ENCODE assay signal across 8 cellular contexts in the genomic region with DNA sequence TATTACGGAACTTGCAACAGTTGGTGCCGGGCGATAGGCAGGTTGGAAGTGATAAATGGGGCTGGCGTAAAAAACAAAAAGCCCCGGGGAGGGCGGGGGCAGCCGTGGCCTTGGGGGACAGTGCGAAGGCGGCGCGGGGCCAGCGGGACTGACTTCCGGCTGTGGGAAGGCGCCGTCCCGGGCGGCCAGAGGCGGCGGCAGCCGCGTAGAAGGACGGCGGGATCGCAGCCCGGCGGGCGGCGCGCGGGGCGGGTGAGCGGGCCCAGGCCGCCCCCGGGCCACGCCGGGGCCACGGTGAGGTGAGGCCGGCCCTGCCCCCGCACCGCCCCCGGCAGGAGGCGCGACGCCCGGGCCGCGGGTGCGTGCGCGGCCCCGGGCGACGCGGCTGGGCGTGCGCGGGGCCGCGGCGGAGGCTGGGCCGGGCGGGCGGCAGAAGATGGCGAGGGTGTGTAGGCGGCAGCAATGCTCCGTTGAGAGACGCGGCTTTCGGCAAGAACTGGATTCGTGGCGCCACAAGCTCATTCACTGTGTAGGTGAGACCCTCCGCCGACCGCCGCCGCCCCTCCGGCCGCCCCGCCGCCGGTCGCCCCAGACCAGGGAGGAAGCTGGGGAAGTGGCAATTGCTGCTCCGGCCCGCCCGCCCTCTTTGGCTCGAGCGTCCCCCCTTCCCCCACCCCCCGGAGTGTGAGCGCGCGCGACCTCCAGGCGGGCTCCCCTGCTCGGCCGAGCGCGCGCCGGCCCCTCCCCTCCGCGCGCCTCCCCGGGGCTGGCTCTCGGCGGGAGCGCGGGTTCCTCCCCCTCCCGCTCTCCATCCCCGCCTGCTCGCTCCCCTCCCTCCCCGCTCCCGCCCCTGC. TPM values are rescaled to one million over a fixed set of nuclear protein-coding genes. Genes with fewer than 3 reads are reported as not detected.
A peak's percentile ranks its signal among the peaks of the same experiment; 100 is the strongest.
DNase-seq lines count a peak whose midpoint lies in the region; ATAC-seq and TF ChIP-seq lines count a peak whose summit lies in the region.

LCOR (plus strand) TSS at position 432 of the 854 bp plus-strand sequence. CDS start 116,760 bp downstream, outside the sequence.

- peak; percentile 92 for DNase-seq in D341Med (ENCODE audit: low spot score)
- no peak for DNase-seq in Panc1 (ENCODE audit: low read depth, low spot score)
- peak; percentile 93 for DNase-seq in activated T-cell treated with anti-CD3 and anti-CD28 coated beads, Interleukin-2, amount 50 U/mL, for 24 hours
- peak; percentile 53 to 61 for DNase-seq in stimulated activated CD8-positive, alpha-beta memory T cell treated with anti-CD3 and anti-CD28 coated beads, Interleukin-7, amount 100 ng/mL, for 1 hour (ENCODE audit: low read depth in 2 of 2)

- H3K9me3 ChIP-seq in HUES64 (ENCODE audit: insufficient read depth, low read depth, low read length) (no peaks in the 10 kb centered on the region), Panc1 (ENCODE audit: control insufficient read depth, insufficient read depth, low read depth, low read length) (no peaks in the 10 kb centered on the region), esophagus (ENCODE audit: control insufficient read depth in 2 of 2, insufficient read depth in 1 of 2, low read depth in 1 of 2, low read length in 1 of 2) (no peaks in the 10 kb centered on the region), muscle layer of colon (ENCODE audit: low read length) (no peaks in the 10 kb centered on the region)

- POLR2A ChIA-PET in Panc1 (lab: Charles Lee) = no interaction called here

- peak within 1 kb of the TSS; percentile 85 for H3K4me3 Mint-ChIP-seq in activated T-cell treated with anti-CD3 and anti-CD28 coated beads, Interleukin-2, amount 50 U/mL, for 24 hours

- H3K4me3 ChIP-seq in HUES64 (ENCODE audit: low read length) (peak within 1 kb of the TSS; percentile 83), Panc1 (ENCODE audit: low read depth in 2 of 2, low read length in 2 of 2) (peak within 1 kb of the TSS; percentile 76 to 91), esophagus (ENCODE audit: low read depth in 1 of 2, low read length in 2 of 2) (peak within 1 kb of the TSS; percentile 93 to 95), muscle layer of colon (ENCODE audit: low read depth in 1 of 2, low read length in 2 of 2) (peak within 1 kb of the TSS; percentile 72 to 91)

- TF ChIP-seq CTCF in Panc1 (IDR thresholded peaks at IDR 0.05) = no peak

- in situ Hi-C loops in Panc1 (cut with HindIII; ENCODE audit: low pct_unique_long_range_greater_than_20kb, low sequenced_read_pairs) = no loop called here

- no peaks in the 10 kb centered on the region for H3K27me3 Mint-ChIP-seq in activated T-cell treated with anti-CD3 and anti-CD28 coated beads, Interleukin-2, amount 50 U/mL, for 24 hours

- H3K4me1 ChIP-seq in HUES64 (ENCODE audit: insufficient read depth, low read length) (peaks cover 20% of the 10 kb centered on the region; the same call in 1 of the 2 replicates), Panc1 (ENCODE audit: control insufficient read depth, insufficient read depth, low read length) (peaks cover 37% of the 10 kb centered on the region), esophagus (ENCODE audit: control insufficient read depth in 2 of 2, insufficient read depth in 2 of 2, low read length in 1 of 2) (peaks cover 0 to 2% of the 10 kb centered on the region in 2 donors), muscle layer of colon (ENCODE audit: insufficient read depth, low read length) (peaks cover 36% of the 10 kb centered on the region)

- H3K9ac ChIP-seq in HUES64 (ENCODE audit: low read depth, low read length) (peak within 1 kb of the TSS; percentile 85), muscle layer of colon (ENCODE audit: low read length) (peak within 1 kb of the TSS; percentile 68)

- peaks cover 20% of the 10 kb centered on the region for H3K36me3 Mint-ChIP-seq in activated T-cell treated with anti-CD3 and anti-CD28 coated beads, Interleukin-2, amount 50 U/mL, for 24 hours (ENCODE audit: low read depth)

- intact Hi-C loops in Panc1 (cut with micrococcal nuclease; ENCODE audit: unreplicated experiment) = loop anchor here (2.0 kb wide), 3 partner anchors 67 to 435 kb away; no protein-coding TSS in a partner anchor

- no peaks in the 10 kb centered on the region for H3K9me3 Mint-ChIP-seq in activated T-cell treated with anti-CD3 and anti-CD28 coated beads, Interleukin-2, amount 50 U/mL, for 24 hours

- WGBS in HUES64 = under 1% methylated on average over 111 of the region's 112 CpGs
- 0 to 1% methylated on average over 28 to 112 of the region's 112 CpGs for WGBS in esophagus, 2 donors

- H3K27ac Mint-ChIP-seq in activated T-cell treated with anti-CD3 and anti-CD28 coated beads, Interleukin-2, amount 50 U/mL, for 24 hours = peak within 1 kb of the TSS; percentile 94

- H3K27me3 ChIP-seq in HUES64 (ENCODE audit: insufficient read depth, low read length) = no peaks in the 10 kb centered on the region; the same call in 1 of the 2 replicates
- no peaks in the 10 kb centered on the region for H3K27me3 ChIP-seq in Panc1 (ENCODE audit: control insufficient read depth, insufficient read depth, low read length)
- H3K27me3 ChIP-seq in esophagus (ENCODE audit: control insufficient read depth in 1 of 2, insufficient read depth in 2 of 2, low read length in 2 of 2) = no peaks in the 10 kb centered on the region
- H3K27me3 ChIP-seq in muscle layer of colon (ENCODE audit: control insufficient read depth in 1 of 2, insufficient read depth in 2 of 2, low read length in 2 of 2) = no peaks in the 10 kb centered on the region

- H3K36me3 ChIP-seq in HUES64 (ENCODE audit: insufficient read depth, low read length) (no peaks in the 10 kb centered on the region), Panc1 (ENCODE audit: control insufficient read depth, insufficient read depth, low read length) (no peaks in the 10 kb centered on the region), esophagus (ENCODE audit: control insufficient read depth in 2 of 2, insufficient read depth in 2 of 2, low read length in 1 of 2) (no peaks in the 10 kb centered on the region), muscle layer of colon (ENCODE audit: insufficient read depth, low read length) (no peaks in the 10 kb centered on the region)

- ATAC-seq in GM21390 (IDR thresholded peaks at IDR 0.05; ENCODE audit: unreplicated experiment) (peak; percentile 56), Panc1 (peak; percentile 89)

- no TSS peak for BruUV-seq in Panc1 (replicated peaks; lab: Mats Ljungman, UMichigan)

- CTCF ChIA-PET in Panc1 (lab: Charles Lee) = no interaction called here

- peaks cover 50% of the 10 kb centered on the region for H3K4me1 Mint-ChIP-seq in activated T-cell treated with anti-CD3 and anti-CD28 coated beads, Interleukin-2, amount 50 U/mL, for 24 hours (ENCODE audit: low read depth)

- H3K27ac ChIP-seq in HUES64 (ENCODE audit: low read depth, low read length) = peak within 1 kb of the TSS; percentile 97; the same call in 1 of the 2 replicates
- H3K27ac ChIP-seq in Panc1 (ENCODE audit: low read length) = peak within 1 kb of the TSS; percentile 98
- H3K27ac ChIP-seq in esophagus (ENCODE audit: low read depth in 2 of 2, low read length in 1 of 2) = peak within 1 kb of the TSS; percentile 96 to 99
- H3K27ac ChIP-seq in muscle layer of colon (ENCODE audit: low read depth, low read length) = peak within 1 kb of the TSS; percentile 88

RNA-seq across cellular contexts. Expression of gene LCOR, which starts in this region (rescaled TPM):
- 8.8 TPM for polyA plus RNA-seq in HUES64 (2013, experiment 1 of 2)
- polyA plus RNA-seq in HUES64 (2013, experiment 2 of 2) = 10.0 TPM
- total RNA-seq in Panc1 (2021; ENCODE audit: unreplicated experiment) = 58.0 TPM
- polyA plus RNA-seq in Panc1 (2012; ENCODE audit: insufficient read length) = 7.9 TPM
- polyA plus RNA-seq in esophagus = 1 to 10 TPM; 2.9 to 5.9 TPM
